ENCODE assay signal across 11 cellular contexts in genomic region chr14:72616294-72616693, GRCh38.
DNase-seq lines count a peak whose midpoint lies in the region; ATAC-seq, FAIRE-seq and TF ChIP-seq lines count a peak whose summit lies in the region.
"Had no signal": no experiment of that assay in that cellular context is flagged by ENCODE, and none has a peak within 500 bp of the region (broad histone marks: within the 10 kb centered on the region; RNA-seq: fewer than 3 reads in every experiment).

No MANE protein-coding gene starts in this region.

- H3K4me3 ChIP-seq in vagina: no peak overlapping the region
- H3K4me3 ChIP-seq: thyroid gland had no signal

- no peaks in the 10 kb centered on the region for H3K27me3 ChIP-seq in vagina
- H3K27me3 ChIP-seq: thyroid gland had no signal

- TF ChIP-seq CTCF in vagina (IDR thresholded peaks at IDR 0.05): no peak

- no peak overlapping the region for H3K27ac ChIP-seq in vagina

- peaks cover 36% of the 10 kb centered on the region for H3K4me1 ChIP-seq in vagina

- DNase-seq in Right ventricle myocardium inferior (ENCODE audit: missing footprints) (no peak), cardiac septum (ENCODE audit: low spot score) (no peak), ecto neural progenitor cell (ENCODE audit: low spot score) (peak; percentile 20), left lobe of liver (ENCODE audit: low spot score) (peak; percentile 32), vagina (ENCODE audit: extremely low spot score in 2 of 2) (peak; percentile 77 to 84), GM19239 (ENCODE audit: insufficient read length, low spot score) (no peak), NCI-H1930 (lab: John Stamatoyannopoulos, UW) (no peak)
- DNase-seq: DMS153, NCI-H2029 treated with DMSO at 0.1 percent for 48 hours, thyroid gland had no signal

- ATAC-seq in Right ventricle myocardium inferior (peak; percentile 59), left lobe of liver (no peak), GM18511 (IDR thresholded peaks at IDR 0.05; ENCODE audit: unreplicated experiment) (no peak)

- intact Hi-C loops in Right ventricle myocardium inferior (cut with DNase I): loop anchor here (5.0 kb wide), 2 partner anchors 54 to 276 kb away; partner anchors contain the start of gene DPF3
- intact Hi-C loops in cardiac septum (cut with DNase I): no loop called here
- intact Hi-C loops in vagina (cut with DNase I): no loop called here

- no peaks in the 10 kb centered on the region for H3K36me3 ChIP-seq in vagina
- H3K36me3 ChIP-seq: thyroid gland had no signal

- FAIRE-seq in GM19239 (lab: Jason Lieb, UNC): no peak

- no peak for TF ChIP-seq POLR2A in vagina (IDR thresholded peaks at IDR 0.05)

- H3K9me3 ChIP-seq in vagina: no peaks in the 10 kb centered on the region
- H3K9me3 ChIP-seq: thyroid gland had no signal

Comparison
In these comparisons a context has a peak if more than half of its experiments do, and no peak if none do; other contexts are left out.
1. DNase-seq: peak in ecto neural progenitor cell (single experiment), left lobe of liver (single experiment) and vagina (2 of 2); none in Right ventricle myocardium inferior (single experiment), cardiac septum (single experiment), GM19239 (single experiment) and NCI-H1930 (0 of 2).